ENCODE assay signal across 23 cellular contexts in genomic region chr3:104849070-104849469, GRCh38.
DNase-seq lines count a peak whose midpoint lies in the region; ATAC-seq, FAIRE-seq and TF ChIP-seq lines count a peak whose summit lies in the region.
"Had no signal": no experiment of that assay in that cellular context is flagged by ENCODE, and none has a peak within 500 bp of the region (broad histone marks: within the 10 kb centered on the region; RNA-seq: fewer than 3 reads in every experiment).

No MANE protein-coding gene starts in this region.

- POLR2A ChIA-PET in HepG2 (lab: Yijun Ruan, JAX) = no interaction called here

- no peak for TF ChIP-seq POLR2A in HepG2 (IDR thresholded peaks at IDR 0.05; ENCODE audit: insufficient read depth in 1 of 2, low read depth in 2 of 2, low read length in 2 of 2)
- no peak for TF ChIP-seq POLR2A in right lobe of liver (IDR thresholded peaks at IDR 0.05)

- no peaks in the 10 kb centered on the region for H4K20me1 ChIP-seq in HepG2 (ENCODE audit: insufficient read depth, low read length)
- H4K20me1 ChIP-seq: BLaER1 treated with 17β-estradiol and CSF1 and Interleukin-3, amounts not matched to agents 10 nM and 100 nM had no signal

- no peak for TF ChIP-seq RAD21 in HepG2 (CRISPR knock-in tag; IDR thresholded peaks at IDR 0.05)
- TF ChIP-seq RAD21 in Ishikawa (IDR thresholded peaks at IDR 0.05; ENCODE audit: low read depth) = no peak

- BruUV-seq in HepG2 (replicated peaks; lab: Mats Ljungman, UMichigan) = no TSS peak

- CTCF ChIA-PET in HepG2 (lab: Yijun Ruan, JAX; ENCODE audit: low intra/inter-chr PET ratio, low total read pairs) = no interaction called here

- H3K9me3 ChIP-seq in HepG2 (ENCODE audit: low read length) (peaks cover 8% of the 10 kb centered on the region; the same call in 1 of the 2 replicates), right lobe of liver (no peaks in the 10 kb centered on the region), iPS-18c (ENCODE audit: control insufficient read depth, insufficient read depth, low read length) (peaks cover 7% of the 10 kb centered on the region)
- H3K9me3 ChIP-seq: BE2C had no signal

- ATAC-seq in HepG2 (no peak), right lobe of liver (no peak), GM21528 (IDR thresholded peaks at IDR 0.05; ENCODE audit: low FRiP score, unreplicated experiment) (no peak)

- H3K4me1 ChIP-seq in HepG2 (ENCODE audit: insufficient read depth, low read length) = no peaks in the 10 kb centered on the region
- H3K4me1 ChIP-seq in right lobe of liver = no peaks in the 10 kb centered on the region
- H3K4me1 ChIP-seq: BE2C; BLaER1 treated with 17β-estradiol and CSF1 and Interleukin-3, amounts not matched to agents 10 nM and 100 nM had no signal

- TF ChIP-seq CTCF in HepG2 (CRISPR knock-in tag; IDR thresholded peaks at IDR 0.05) = no peak
- TF ChIP-seq CTCF in right lobe of liver (IDR thresholded peaks at IDR 0.05) = no peak

- FAIRE-seq in HepG2 (lab: Jason Lieb, UNC) = no peak
- FAIRE-seq: D721Med, GM12891, GM18507 had no signal

- no peak overlapping the region for H3K9ac ChIP-seq in HepG2 (ENCODE audit: insufficient read depth, low read depth, low read length)
- H3K9ac ChIP-seq: BLaER1 treated with 17β-estradiol and CSF1 and Interleukin-3, amounts not matched to agents 10 nM and 100 nM had no signal

- TF ChIP-seq EP300 in HepG2 (IDR thresholded peaks at IDR 0.05; ENCODE audit: low read depth in 2 of 2, low read length in 2 of 2) (no peak), HepG2 (CRISPR knock-in tag; IDR thresholded peaks at IDR 0.05; ENCODE audit: borderline replicate concordance) (no peak), Ishikawa (IDR thresholded peaks at IDR 0.05; ENCODE audit: borderline replicate concordance) (no peak)

- H3K4me2 ChIP-seq in HepG2 (ENCODE audit: low read depth, low read length) = no peak overlapping the region
- H3K4me2 ChIP-seq: BLaER1 treated with 17β-estradiol and CSF1 and Interleukin-3, amounts not matched to agents 10 nM and 100 nM had no signal

- H3K36me3 ChIP-seq in HepG2 (replicated peaks in 1 of 2; ENCODE audit: control insufficient read depth in 1 of 2, insufficient read depth in 2 of 2, low read length in 2 of 2) (no peaks in the 10 kb centered on the region), right lobe of liver (no peaks in the 10 kb centered on the region)
- H3K36me3 ChIP-seq: BE2C; BLaER1 treated with 17β-estradiol and CSF1 and Interleukin-3, amounts not matched to agents 10 nM and 100 nM had no signal

- in situ Hi-C loops in HepG2 (cut with HindIII; ENCODE audit: extremely low pct_ligation_motif_present, low pct_unique_long_range_greater_than_20kb) = no loop called here

- WGBS in HepG2 (ENCODE audit: low lambda C conversion rate) = 6% methylated on average over 2 of the region's 2 CpGs
- 54% methylated on average over 2 of the region's 2 CpGs for WGBS in right lobe of liver (ENCODE audit: insufficient coverage, low coverage, low lambda C conversion rate, missing lambda C conversion rate)

- H3K27me3 ChIP-seq in HepG2 (ENCODE audit: control insufficient read depth in 1 of 2, insufficient read depth in 2 of 2, low read length in 2 of 2) = no peaks in the 10 kb centered on the region
- H3K27me3 ChIP-seq in right lobe of liver = no peaks in the 10 kb centered on the region
- H3K27me3 ChIP-seq: BE2C; BLaER1 treated with 17β-estradiol and CSF1 and Interleukin-3, amounts not matched to agents 10 nM and 100 nM had no signal

- H3K27ac ChIP-seq in HepG2 (ENCODE audit: extremely low read length, insufficient read depth, low read length) (no peak overlapping the region), right lobe of liver (no peak overlapping the region)
- H3K27ac ChIP-seq: 22Rv1; BLaER1 treated with 17β-estradiol and CSF1 and Interleukin-3, amounts not matched to agents 10 nM and 100 nM had no signal

- DNase-seq in HepG2 (ENCODE audit: low spot score) = no peak
- DNase-seq in right lobe of liver = no peak
- DNase-seq in GDM1 (lab: John Stamatoyannopoulos, UW) = no peak
- DNase-seq: ACHN; AML-193; BE2C; CD4-positive, alpha-beta T cell; CD8-positive, alpha-beta memory T cell; DMS 273 treated with DMSO at 0.1 percent for 48 hours; DMS79; EL; GF-D8; GOT3; H7; HCEC 1CT had no signal

- H2AFZ ChIP-seq in HepG2 (ENCODE audit: low read length) = no peak overlapping the region

- H3K4me3 ChIP-seq in HepG2 (replicated peaks in 1 of 3; ENCODE audit: insufficient read depth in 1 of 3, low read depth in 2 of 3, low read length in 3 of 3) (no peak overlapping the region), right lobe of liver (no peak overlapping the region), iPS-18c (ENCODE audit: insufficient read depth, low read depth, low read length) (0 out of 2 replicates have a peak overlapping the region, but pooled peaks have one; percentile 17)
- H3K4me3 ChIP-seq: BLaER1 treated with 17β-estradiol and CSF1 and Interleukin-3, amounts not matched to agents 10 nM and 100 nM had no signal

- intact Hi-C loops in HepG2 (cut with micrococcal nuclease; ENCODE audit: unreplicated experiment) (no loop called here), right lobe of liver (cut with DNase I) (no loop called here)

- H3K79me2 ChIP-seq in HepG2 (ENCODE audit: insufficient read depth, low read length) = no peaks in the 10 kb centered on the region

TF ChIP-seq in HepG2, 621 proteins besides CTCF, POLR2A, EP300 and RAD21:
- TF ChIP-seq LRRFIP1 (CRISPR knock-in tag; conservative IDR thresholded peaks at IDR 0.05) = no peak
- peak; percentile 82 for TF ChIP-seq CEBPB (IDR thresholded peaks at IDR 0.05; ENCODE audit: borderline replicate concordance, low read depth, low read length)

TF ChIP-seq in Ishikawa, 13 proteins besides CTCF, POLR2A, EP300 and RAD21:
- TF ChIP-seq FOXM1 (IDR thresholded peaks at IDR 0.05; ENCODE audit: borderline replicate concordance, low read depth) (no peak), CEBPB (IDR thresholded peaks at IDR 0.05) (peak; percentile 92)
